ENCODE assay signal across 22 cellular contexts in the genomic region with DNA sequence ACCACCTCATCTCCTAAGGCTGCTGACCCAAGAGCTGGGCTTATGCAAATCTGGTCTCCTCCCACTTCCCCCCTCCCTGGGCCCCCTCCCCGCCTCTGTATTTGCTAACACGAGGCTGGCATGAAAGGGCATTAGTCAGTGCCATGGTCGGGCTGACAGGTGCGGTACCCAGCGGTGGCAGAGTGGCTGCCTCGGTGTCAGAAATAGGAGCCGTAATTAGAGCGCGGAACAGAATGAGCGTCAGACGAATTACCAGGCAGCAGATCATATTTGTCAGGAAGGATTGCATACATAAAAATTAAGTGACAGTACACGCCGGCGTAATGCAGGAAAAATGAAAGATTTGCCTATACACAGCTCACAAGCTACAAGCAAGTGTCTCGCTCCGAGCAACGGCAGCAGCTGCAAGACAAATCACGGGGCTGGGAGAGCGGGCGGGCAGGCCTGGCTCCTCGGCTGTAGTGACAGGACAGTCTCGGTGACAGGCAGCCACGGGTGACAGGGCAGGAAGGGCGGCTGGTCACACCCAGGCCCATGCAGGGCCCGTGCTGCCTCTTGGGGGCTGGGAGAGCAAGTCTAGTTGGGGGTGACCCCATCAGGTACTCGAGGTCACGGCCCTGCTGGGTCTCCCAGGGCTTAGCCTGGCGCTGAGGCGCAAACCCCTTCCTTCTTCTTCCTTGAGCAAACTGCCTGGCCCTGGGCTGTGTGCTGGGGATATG.
DNase-seq lines count a peak whose midpoint lies in the region; ATAC-seq and TF ChIP-seq lines count a peak whose summit lies in the region.
"Had no signal": no experiment of that assay in that cellular context is flagged by ENCODE, and none has a peak within 500 bp of the region (broad histone marks: within the 10 kb centered on the region; RNA-seq: fewer than 3 reads in every experiment).

No MANE protein-coding gene starts in this region.

- no peaks in the 10 kb centered on the region for H3K36me3 Mint-ChIP-seq in endodermal cell (ENCODE audit: low read depth)
- H3K36me3 Mint-ChIP-seq: natural killer cell had no signal

- no peak for TF ChIP-seq CTCF in endodermal cell (conservative IDR thresholded peaks at IDR 0.05)

- H3K4me1 ChIP-seq in endodermal cell (ENCODE audit: control insufficient read depth, insufficient read depth, low read length) = no peaks in the 10 kb centered on the region
- H3K4me1 ChIP-seq: esophagus squamous epithelium, Peyer's patch, upper lobe of left lung had no signal

- no peaks in the 10 kb centered on the region for H3K4me1 Mint-ChIP-seq in endodermal cell

- no peaks in the 10 kb centered on the region for H3K9me3 ChIP-seq in endodermal cell (ENCODE audit: control insufficient read depth, low read length)
- H3K9me3 ChIP-seq: esophagus squamous epithelium, Peyer's patch, upper lobe of left lung had no signal

- no peak for ATAC-seq in GM18511 (IDR thresholded peaks at IDR 0.05; ENCODE audit: unreplicated experiment)
- ATAC-seq: activated CD8-positive, alpha-beta T cell treated with anti-CD3 and anti-CD28 coated beads for 36 hours; left ventricle myocardium superior; natural killer cell had no signal

- no peaks in the 10 kb centered on the region for H3K9me3 Mint-ChIP-seq in endodermal cell
- H3K9me3 Mint-ChIP-seq: activated CD8-positive, alpha-beta T cell treated with anti-CD3 and anti-CD28 coated beads for 36 hours; H9; natural killer cell had no signal

- no peak overlapping the region for H3K27ac Mint-ChIP-seq in endodermal cell
- H3K27ac Mint-ChIP-seq: activated CD8-positive, alpha-beta T cell treated with anti-CD3 and anti-CD28 coated beads for 36 hours; natural killer cell had no signal

- no peaks in the 10 kb centered on the region for H3K27me3 ChIP-seq in endodermal cell (ENCODE audit: control insufficient read depth, insufficient read depth, low read length, poor library complexity, severe bottlenecking)
- H3K27me3 ChIP-seq: esophagus squamous epithelium, Peyer's patch, upper lobe of left lung had no signal

- H3K4me3 ChIP-seq in endodermal cell (ENCODE audit: low read length) = no peak overlapping the region
- H3K4me3 ChIP-seq: coronary artery, esophagus squamous epithelium, Peyer's patch, upper lobe of left lung had no signal

- H3K27ac ChIP-seq in endodermal cell (ENCODE audit: low read depth, low read length) = peak overlapping the region; percentile 24
- H3K27ac ChIP-seq: coronary artery, esophagus squamous epithelium, Peyer's patch, upper lobe of left lung had no signal

- no peaks in the 10 kb centered on the region for H3K36me3 ChIP-seq in endodermal cell (ENCODE audit: control insufficient read depth, insufficient read depth, low read length)

- no peak overlapping the region for H3K4me3 Mint-ChIP-seq in endodermal cell
- H3K4me3 Mint-ChIP-seq: activated CD8-positive, alpha-beta T cell treated with anti-CD3 and anti-CD28 coated beads for 36 hours; H9; natural killer cell had no signal

- peak; percentile 34 for DNase-seq in DMS153 (lab: John Stamatoyannopoulos, UW)
- peak; percentile 36 for DNase-seq in NCI-H2081 treated with DMSO at 0.1 percent for 48 hours (lab: John Stamatoyannopoulos, UW)
- DNase-seq in endodermal cell = no peak
- peak; percentile 51 for DNase-seq in putamen (ENCODE audit: low spot score)
- DNase-seq in globus pallidus (ENCODE audit: low spot score) = no peak
- no peak for DNase-seq in SKM-1 treated with dmso at 0.1 percent for 144 hours (lab: John Stamatoyannopoulos, UW; ENCODE audit: unreplicated experiment)
- DNase-seq in activated effector memory CD4-positive, alpha-beta T cell treated with Interleukin-2 at 50 U/mL for 16 hours = no peak
- DNase-seq: activated CD4-positive, CD25-positive, alpha-beta regulatory T cell treated with anti-CD3 and anti-CD28 coated beads, Interleukin-2, amount 50 U/mL, for 72 hours; activated CD8-positive, alpha-beta T cell treated with anti-CD3 and anti-CD28 coated beads for 36 hours; activated gamma-delta T cell; activated T-cell treated with anti-CD3 and anti-CD28 coated beads for 4 hours; DND-41; esophagus squamous epithelium; H9; left ventricle myocardium superior; natural killer cell; NCI-H1092 treated with DMSO at 0.1 percent for 48 hours; NCI-H510A; Peyer's patch had no signal

- no peaks in the 10 kb centered on the region for H3K27me3 Mint-ChIP-seq in endodermal cell (ENCODE audit: insufficient read depth)
- H3K27me3 Mint-ChIP-seq: activated CD8-positive, alpha-beta T cell treated with anti-CD3 and anti-CD28 coated beads for 36 hours had no signal

- no peak overlapping the region for H3K9ac ChIP-seq in endodermal cell (ENCODE audit: extremely low read depth, low read length, poor library complexity, severe bottlenecking)

- WGBS in endodermal cell (ENCODE audit: insufficient coverage in 1 of 2, insufficient read length in 1 of 2), 2 experiments = 92 to 94% methylated on average over 20 to 29 of the region's 29 CpGs

Comparison
In these comparisons a context has a peak if more than half of its experiments do, and no peak if none do; other contexts are left out.
1. DNase-seq: peak in DMS153 (single experiment), NCI-H2081 treated with DMSO at 0.1 percent for 48 hours (single experiment) and putamen (single experiment); none in endodermal cell (single experiment), globus pallidus (single experiment), SKM-1 treated with dmso at 0.1 percent for 144 hours (single experiment) and activated effector memory CD4-positive, alpha-beta T cell treated with Interleukin-2 at 50 U/mL for 16 hours (single experiment).